1 cellular context compared by ENCODE assay signal in genomic region chr19:15418588-15419412, GRCh38.
TF ChIP-seq lines count a peak whose summit lies in the region.

Gene AKAP8L, minus strand, starts transcription at chr19:15418988. Its CDS starts 65 bp downstream, at chr19:15418923.

TF ChIP-seq in liver, 16 proteins besides CTCF, POLR2A, EP300 and RAD21 (continued from another document):
- TF ChIP-seq, protein P1, sequence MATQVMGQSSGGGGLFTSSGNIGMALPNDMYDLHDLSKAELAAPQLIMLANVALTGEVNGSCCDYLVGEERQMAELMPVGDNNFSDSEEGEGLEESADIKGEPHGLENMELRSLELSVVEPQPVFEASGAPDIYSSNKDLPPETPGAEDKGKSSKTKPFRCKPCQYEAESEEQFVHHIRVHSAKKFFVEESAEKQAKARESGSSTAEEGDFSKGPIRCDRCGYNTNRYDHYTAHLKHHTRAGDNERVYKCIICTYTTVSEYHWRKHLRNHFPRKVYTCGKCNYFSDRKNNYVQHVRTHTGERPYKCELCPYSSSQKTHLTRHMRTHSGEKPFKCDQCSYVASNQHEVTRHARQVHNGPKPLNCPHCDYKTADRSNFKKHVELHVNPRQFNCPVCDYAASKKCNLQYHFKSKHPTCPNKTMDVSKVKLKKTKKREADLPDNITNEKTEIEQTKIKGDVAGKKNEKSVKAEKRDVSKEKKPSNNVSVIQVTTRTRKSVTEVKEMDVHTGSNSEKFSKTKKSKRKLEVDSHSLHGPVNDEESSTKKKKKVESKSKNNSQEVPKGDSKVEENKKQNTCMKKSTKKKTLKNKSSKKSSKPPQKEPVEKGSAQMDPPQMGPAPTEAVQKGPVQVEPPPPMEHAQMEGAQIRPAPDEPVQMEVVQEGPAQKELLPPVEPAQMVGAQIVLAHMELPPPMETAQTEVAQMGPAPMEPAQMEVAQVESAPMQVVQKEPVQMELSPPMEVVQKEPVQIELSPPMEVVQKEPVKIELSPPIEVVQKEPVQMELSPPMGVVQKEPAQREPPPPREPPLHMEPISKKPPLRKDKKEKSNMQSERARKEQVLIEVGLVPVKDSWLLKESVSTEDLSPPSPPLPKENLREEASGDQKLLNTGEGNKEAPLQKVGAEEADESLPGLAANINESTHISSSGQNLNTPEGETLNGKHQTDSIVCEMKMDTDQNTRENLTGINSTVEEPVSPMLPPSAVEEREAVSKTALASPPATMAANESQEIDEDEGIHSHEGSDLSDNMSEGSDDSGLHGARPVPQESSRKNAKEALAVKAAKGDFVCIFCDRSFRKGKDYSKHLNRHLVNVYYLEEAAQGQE (IDR thresholded peaks at IDR 0.05): peak; percentile 77
- no peak for TF ChIP-seq HNF4G (IDR thresholded peaks at IDR 0.05)
- TF ChIP-seq SP1 (IDR thresholded peaks at IDR 0.05): peak; percentile 99
- TF ChIP-seq JUND (IDR thresholded peaks at IDR 0.05): no peak
- TF ChIP-seq FOXA2 (IDR thresholded peaks at IDR 0.05): peak; percentile 40
- peak; percentile 51 for TF ChIP-seq NR2F2 (IDR thresholded peaks at IDR 0.05)
- TF ChIP-seq, protein P2, sequence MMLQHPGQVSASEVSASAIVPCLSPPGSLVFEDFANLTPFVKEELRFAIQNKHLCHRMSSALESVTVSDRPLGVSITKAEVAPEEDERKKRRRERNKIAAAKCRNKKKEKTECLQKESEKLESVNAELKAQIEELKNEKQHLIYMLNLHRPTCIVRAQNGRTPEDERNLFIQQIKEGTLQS (IDR thresholded peaks at IDR 0.05): peak; percentile 60
- peak; percentile 97 for TF ChIP-seq YY1 (IDR thresholded peaks at IDR 0.05)
- peak; percentile 97 for TF ChIP-seq ZBTB33 (IDR thresholded peaks at IDR 0.05)
